Comparison of ENCODE assay signal across 8 cellular contexts in the genomic region with DNA sequence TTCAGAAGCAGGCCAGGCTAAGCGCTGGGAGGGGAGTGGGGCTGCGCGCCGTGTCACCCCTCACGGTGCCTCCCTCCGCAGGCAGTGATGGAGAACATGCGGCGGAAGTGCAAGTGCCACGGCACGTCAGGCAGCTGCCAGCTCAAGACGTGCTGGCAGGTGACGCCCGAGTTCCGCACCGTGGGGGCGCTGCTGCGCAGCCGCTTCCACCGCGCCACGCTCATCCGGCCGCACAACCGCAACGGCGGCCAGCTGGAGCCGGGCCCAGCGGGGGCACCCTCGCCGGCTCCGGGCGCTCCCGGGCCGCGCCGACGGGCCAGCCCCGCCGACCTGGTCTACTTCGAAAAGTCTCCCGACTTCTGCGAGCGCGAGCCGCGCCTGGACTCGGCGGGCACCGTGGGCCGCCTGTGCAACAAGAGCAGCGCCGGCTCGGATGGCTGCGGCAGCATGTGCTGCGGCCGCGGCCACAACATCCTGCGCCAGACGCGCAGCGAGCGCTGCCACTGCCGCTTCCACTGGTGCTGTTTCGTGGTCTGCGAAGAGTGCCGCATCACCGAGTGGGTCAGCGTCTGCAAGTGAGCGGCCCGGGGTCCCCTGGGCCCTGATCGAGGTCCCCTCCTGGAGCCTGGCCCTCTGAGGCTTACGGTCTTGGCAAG. TPM values are rescaled to one million over a fixed set of nuclear protein-coding genes. Genes with fewer than 3 reads are reported as not detected.
DNase-seq lines count a peak whose midpoint lies in the region; ATAC-seq and TF ChIP-seq lines count a peak whose summit lies in the region.

No MANE protein-coding gene starts in this region.

- H3K4me1 ChIP-seq in heart left ventricle = peaks cover 0 to 32% (median 14%) of the 10 kb centered on the region in 12 donors
- peaks cover 4% of the 10 kb centered on the region for H3K4me1 ChIP-seq in rectal smooth muscle tissue (ENCODE audit: control insufficient read depth, insufficient read depth, low read length)

- peaks cover 35 to 61% (median 52%) of the 10 kb centered on the region in 9 donors for H3K27me3 ChIP-seq in heart left ventricle
- peaks cover 31% of the 10 kb centered on the region for H3K27me3 ChIP-seq in rectal smooth muscle tissue (ENCODE audit: control insufficient read depth, insufficient read depth, low read length)

- no peaks in the 10 kb centered on the region for H3K9me3 Mint-ChIP-seq in activated naive CD4-positive, alpha-beta T cell treated with anti-CD3 and anti-CD28 coated beads, Interleukin-2, amount 10 ng/mL, durations not matched to agents 7 days and 5 days

- TF ChIP-seq POLR2A in heart left ventricle (IDR thresholded peaks at IDR 0.05) = no peak

- H3K4me3 ChIP-seq in heart left ventricle = peak overlapping the region in 11 of 12 donors; percentile 21 to 53 (median 30)
- H3K4me3 ChIP-seq in rectal smooth muscle tissue (ENCODE audit: low read length) = peak overlapping the region; percentile 53

- WGBS in heart left ventricle, 4 donors = 0 to 3% (median 1%) methylated on average over 11 to 72 of the region's 72 CpGs

- ATAC-seq in GM21786 (IDR thresholded peaks at IDR 0.05; ENCODE audit: unreplicated experiment) (peak; percentile 44), heart left ventricle (peak in 3 of 4 donors; percentile 61 to 88 (median 68))

- intact Hi-C loops in heart left ventricle (cut with DNase I) = no loop called here

- CTCF ChIA-PET in activated naive CD4-positive, alpha-beta T cell treated with anti-CD3 and anti-CD28 coated beads, Interleukin-2, amount 10 ng/mL, durations not matched to agents 7 days and 5 days (lab: Charles Lee) = interaction anchor here (1.0 to 4.1 kb wide), 6 partner anchors 12 to 28 kb away, joined by 3 to 41 read pairs (median 6); a partner anchor contains a TSS

- H3K36me3 ChIP-seq in heart left ventricle (no peaks in the 10 kb centered on the region), rectal smooth muscle tissue (ENCODE audit: control insufficient read depth, insufficient read depth, low read length) (no peaks in the 10 kb centered on the region)

- H3K9me3 ChIP-seq in heart left ventricle = no peaks in the 10 kb centered on the region

- in situ Hi-C loops in SK-MEL-5 (cut with HindIII; ENCODE audit: low pct_unique_long_range_greater_than_20kb, low sequenced_read_pairs) = no loop called here

- TF ChIP-seq CTCF in heart left ventricle (IDR thresholded peaks at IDR 0.05) = peak in 8 of 12 donors; percentile 26 to 49 (median 34)

- H3K27ac ChIP-seq in heart left ventricle = peak overlapping the region in 1 of 12 donors; percentile 58
- no peak overlapping the region for H3K27ac ChIP-seq in rectal smooth muscle tissue (ENCODE audit: low read depth, low read length)

- no peaks in the 10 kb centered on the region for H3K36me3 Mint-ChIP-seq in activated naive CD4-positive, alpha-beta T cell treated with anti-CD3 and anti-CD28 coated beads, Interleukin-2, amount 10 ng/mL, durations not matched to agents 7 days and 5 days

- H3K4me1 Mint-ChIP-seq in activated naive CD4-positive, alpha-beta T cell treated with anti-CD3 and anti-CD28 coated beads, Interleukin-2, amount 10 ng/mL, durations not matched to agents 7 days and 5 days = peaks cover 38% of the 10 kb centered on the region

- H3K27ac Mint-ChIP-seq in activated naive CD4-positive, alpha-beta T cell treated with anti-CD3 and anti-CD28 coated beads, Interleukin-2, amount 10 ng/mL, durations not matched to agents 7 days and 5 days = peak overlapping the region; percentile 63

- DNase-seq in ELR (ENCODE audit: low read depth) = peak; percentile 56
- DNase-seq in Kasumi-1 (lab: John Stamatoyannopoulos, UW) = peak; percentile 3 to 8
- peak; percentile 34 for DNase-seq in SK-MEL-5 (ENCODE audit: low read depth, low spot score)
- DNase-seq in activated naive CD4-positive, alpha-beta T cell treated with anti-CD3 and anti-CD28 coated beads, Interleukin-2, amount 10 ng/mL, durations not matched to agents 7 days and 5 days = peak; percentile 85
- peak; percentile 42 to 81 (median 55) for DNase-seq in heart left ventricle
- DNase-seq in NCI-H446 treated with DMSO at 0.1 percent for 48 hours (lab: John Stamatoyannopoulos, UW) = no peak

- H3K4me3 Mint-ChIP-seq in activated naive CD4-positive, alpha-beta T cell treated with anti-CD3 and anti-CD28 coated beads, Interleukin-2, amount 10 ng/mL, durations not matched to agents 7 days and 5 days = peak overlapping the region; percentile 58

- H3K9ac ChIP-seq in rectal smooth muscle tissue (ENCODE audit: low read length) = no peak overlapping the region

- H3K27me3 Mint-ChIP-seq in activated naive CD4-positive, alpha-beta T cell treated with anti-CD3 and anti-CD28 coated beads, Interleukin-2, amount 10 ng/mL, durations not matched to agents 7 days and 5 days = peaks cover 97% of the 10 kb centered on the region

RNA-seq across cellular contexts. Expression of a gene that starts 12.2 kb away (rescaled TPM):
- total RNA-seq in SK-MEL-5 (2014; rRNA removed; shearing (Covaris generic)) = 0.05 and 0.11 TPM in 2 replicates
- 0.19 TPM in 1 of 2 replicates, not detected in the other for polyA plus RNA-seq in SK-MEL-5 (2015; cell fraction: cytosol; rRNA removed)
- polyA plus RNA-seq in SK-MEL-5 (2015; cell fraction: nucleus; rRNA removed) = 0.11 TPM in 1 of 2 replicates, not detected in the other
- 1 to 10 TPM in 1 of 9 donors, under 1 TPM in 1, not detected in 7; 0.16 to 1.3 TPM for total RNA-seq in heart left ventricle
- polyA plus RNA-seq in heart left ventricle = under 1 TPM in 1 of 2 donors, not detected in 1; 0.08 TPM

RNA-seq across cellular contexts. Expression of a gene that starts 33.2 kb away (rescaled TPM):
- not detected in 2 replicates for total RNA-seq in SK-MEL-5 (2014; rRNA removed; shearing (Covaris generic))
- polyA plus RNA-seq in SK-MEL-5 (2015; cell fraction: cytosol; rRNA removed) = not detected in 2 replicates
- polyA plus RNA-seq in SK-MEL-5 (2015; cell fraction: nucleus; rRNA removed) = not detected in 2 replicates
- total RNA-seq in heart left ventricle = 10 to 100 TPM in 1 of 9 donors, 1 to 10 TPM in 3, under 1 TPM in 5; 0.34 to 13.1 (median 1.00) TPM
- polyA plus RNA-seq in heart left ventricle = 1 to 10 TPM in 1 of 2 donors, under 1 TPM in 1; 0.44 to 1.4 TPM
